ENCODE assay signal across 1 cellular context in the genomic region with DNA sequence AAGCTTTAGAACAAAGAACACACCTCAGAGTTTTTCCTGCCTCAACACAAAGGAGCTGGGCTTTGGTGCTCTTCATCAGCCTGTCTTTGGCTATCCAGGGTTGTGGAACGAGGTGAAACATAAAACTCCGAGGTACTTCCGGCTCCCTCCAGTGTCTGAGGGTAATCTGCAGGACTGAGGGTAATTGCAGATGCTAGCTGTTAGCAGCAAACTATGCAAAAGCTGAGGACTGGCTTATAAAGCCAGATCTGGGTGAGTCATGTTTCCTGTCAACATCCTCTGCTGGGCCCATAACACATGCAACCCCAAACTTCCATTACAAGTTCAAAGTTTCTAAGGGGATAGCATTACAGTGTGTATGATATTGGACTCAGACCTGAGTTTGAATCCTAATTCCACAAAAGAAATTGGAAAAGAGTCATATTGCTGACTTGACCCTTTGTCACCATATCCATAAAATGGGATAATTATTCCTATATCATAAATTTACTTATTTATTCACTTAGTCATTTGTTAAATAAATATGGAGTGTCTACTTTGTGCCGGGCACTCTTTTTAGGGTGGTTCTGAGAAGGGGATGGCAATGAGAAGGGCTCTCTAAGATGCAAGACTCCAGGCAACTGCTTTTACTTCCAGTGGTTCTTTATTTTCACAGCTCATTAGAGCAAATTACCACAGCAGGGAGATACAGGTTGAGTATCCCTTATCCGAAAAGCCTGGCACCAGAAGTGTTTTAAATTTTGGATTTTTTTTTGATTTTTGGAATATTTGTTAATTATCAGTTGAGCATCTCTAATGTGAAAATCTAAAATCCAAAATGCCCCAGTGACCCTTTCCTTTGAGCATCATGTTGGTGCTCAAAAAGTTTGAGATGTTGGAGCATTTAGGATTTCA.
TF ChIP-seq lines count a peak whose summit lies in the region.

No MANE protein-coding gene starts in this region.

TF ChIP-seq in HCT116, 20 proteins besides CTCF, POLR2A, EP300 and RAD21 (continued from another document):
- TF ChIP-seq ZFX (IDR thresholded peaks at IDR 0.05), result no peak
- TF ChIP-seq JUND (IDR thresholded peaks at IDR 0.05), result peak; percentile 29
- TF ChIP-seq TCF7L2 (IDR thresholded peaks at IDR 0.05; ENCODE audit: borderline replicate concordance, extremely low read depth, insufficient read depth, insufficient read length), result peak; percentile 8
- TF ChIP-seq REST (IDR thresholded peaks at IDR 0.05; ENCODE audit: low read depth), result no peak
- peak; percentile 93 for TF ChIP-seq POLR2AphosphoS5 (IDR thresholded peaks at IDR 0.05; ENCODE audit: low read depth, low read length)
